In the genomic region with DNA sequence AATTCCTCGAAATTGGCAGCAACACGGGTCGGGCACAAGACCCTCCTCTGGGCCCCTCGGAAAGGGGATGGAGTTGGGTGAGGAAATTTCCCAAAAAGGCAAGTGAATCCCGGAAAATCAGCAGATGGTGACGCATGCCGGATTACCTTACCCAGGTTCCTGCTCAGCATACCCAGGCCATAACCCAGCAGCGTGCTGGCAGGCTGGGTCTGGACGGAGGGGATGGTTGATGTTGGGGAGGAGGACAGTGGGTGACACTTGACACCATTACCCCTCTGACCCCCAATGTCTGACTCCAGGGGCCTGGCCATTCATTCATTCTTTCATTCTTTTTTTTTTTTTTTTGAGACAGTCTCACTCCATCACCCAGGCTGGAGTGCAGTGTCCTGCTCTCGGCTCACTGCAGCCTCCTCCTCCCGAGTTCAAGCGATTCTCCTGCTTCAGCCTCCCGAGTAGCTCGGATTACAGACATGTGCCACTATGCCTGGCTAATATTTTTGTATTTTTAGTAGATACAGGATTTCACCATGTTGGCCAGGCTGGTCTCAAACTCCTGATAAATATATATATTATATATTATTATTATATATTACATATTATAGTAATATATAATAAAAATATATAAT, we compare ENCODE assay signal across 8 cellular contexts. TPM values are rescaled to one million over a fixed set of nuclear protein-coding genes. Genes with fewer than 3 reads are reported as not detected.
A peak's percentile ranks its signal among the peaks of the same experiment; 100 is the strongest.
DNase-seq lines count a peak whose midpoint lies in the region; ATAC-seq and TF ChIP-seq lines count a peak whose summit lies in the region.

No MANE protein-coding gene starts in this region.

- H4K20me1 ChIP-seq in osteoblast (ENCODE audit: insufficient read depth, low read length), result peaks cover 30% of the 10 kb centered on the region

- H3K4me1 ChIP-seq in osteoblast (ENCODE audit: insufficient read depth, low read length), result peaks cover 30% of the 10 kb centered on the region

- H3K36me3 ChIP-seq in WERI-Rb-1, result peaks cover 26% of the 10 kb centered on the region
- peaks cover 27% of the 10 kb centered on the region for H3K36me3 ChIP-seq in osteoblast (ENCODE audit: insufficient read depth, low read length)

- H2AFZ ChIP-seq in osteoblast (ENCODE audit: low read length), result peak overlapping the region; percentile 99

- peak overlapping the region; percentile 90 for H3K4me3 ChIP-seq in WERI-Rb-1 (ENCODE audit: low read depth, low read length)
- H3K4me3 ChIP-seq in fibroblast of villous mesenchyme (ENCODE audit: low read depth, low read length), result peak overlapping the region; percentile 91
- H3K4me3 ChIP-seq in osteoblast (ENCODE audit: insufficient read depth, low read length), result peak overlapping the region; percentile 90

- H3K27me3 ChIP-seq in WERI-Rb-1 (ENCODE audit: insufficient read depth, low read depth, severe bottlenecking) (no peaks in the 10 kb centered on the region), osteoblast (ENCODE audit: insufficient read depth, low read length) (no peaks in the 10 kb centered on the region)

- DNase-seq in D341Med (ENCODE audit: low spot score), result peak; percentile 80
- peak; percentile 64 for DNase-seq in HT1080 (ENCODE audit: low read depth)
- peak; percentile 32 for DNase-seq in WERI-Rb-1
- DNase-seq in fibroblast of villous mesenchyme (ENCODE audit: low read depth), result peak; percentile 61
- peak; percentile 79 for DNase-seq in osteoblast (ENCODE audit: insufficient read length, low spot score, missing footprints)
- no peak for DNase-seq in SKM-1 treated with dmso at 0.1 percent for 144 hours (lab: John Stamatoyannopoulos, UW; ENCODE audit: unreplicated experiment)

- H3K27ac ChIP-seq in WERI-Rb-1, result peak overlapping the region; percentile 93
- peak overlapping the region; percentile 86 for H3K27ac ChIP-seq in osteoblast (ENCODE audit: low read depth, low read length)

- peaks cover 52% of the 10 kb centered on the region for H3K79me2 ChIP-seq in osteoblast (ENCODE audit: insufficient read depth, low read length)

- H3K9me3 ChIP-seq in WERI-Rb-1 (ENCODE audit: severe bottlenecking) (no peaks in the 10 kb centered on the region), osteoblast (ENCODE audit: low read depth, low read length) (no peaks in the 10 kb centered on the region)

- TF ChIP-seq CTCF in WERI-Rb-1 (IDR thresholded peaks at IDR 0.05; ENCODE audit: low read depth, low read length), result no peak
- no peak for TF ChIP-seq CTCF in fibroblast of villous mesenchyme (IDR thresholded peaks at IDR 0.05; ENCODE audit: insufficient read depth, low read depth, low read length)
- no peak for TF ChIP-seq CTCF in osteoblast (IDR thresholded peaks at IDR 0.05; ENCODE audit: extremely low read depth, low read depth, low read length)

- no peak for ATAC-seq in HG03280 (IDR thresholded peaks at IDR 0.05; ENCODE audit: unreplicated experiment)
- ATAC-seq in GM21526 (IDR thresholded peaks at IDR 0.05; ENCODE audit: low FRiP score, unreplicated experiment), result no peak

- peak overlapping the region; percentile 96 for H3K4me2 ChIP-seq in osteoblast (ENCODE audit: insufficient read depth, low read length)

RNA-seq across cellular contexts. Expression of a gene that starts 0.8 kb away (rescaled TPM):
- 97.9 and 110 TPM in 2 replicates for total RNA-seq in HT1080 (2014; rRNA removed; shearing (Covaris generic))
- polyA plus RNA-seq in HT1080 (2015; cell fraction: cytosol; rRNA removed), result 155 and 156 TPM in 2 replicates
- 193 and 207 TPM in 2 replicates for polyA plus RNA-seq in HT1080 (2015; cell fraction: nucleus; rRNA removed)
- total RNA-seq in fibroblast of villous mesenchyme, result 114 and 156 TPM in 2 replicates
- total RNA-seq in osteoblast, result 50.1 and 53.6 TPM in 2 replicates

RNA-seq across cellular contexts. Expression of a gene that starts 26.8 kb away (rescaled TPM):
- 0.03 TPM in 1 of 2 replicates, not detected in the other for total RNA-seq in HT1080 (2014; rRNA removed; shearing (Covaris generic))
- 0.59 and 0.70 TPM in 2 replicates for polyA plus RNA-seq in HT1080 (2015; cell fraction: cytosol; rRNA removed)
- polyA plus RNA-seq in HT1080 (2015; cell fraction: nucleus; rRNA removed), result 1.7 and 2.6 TPM in 2 replicates
- total RNA-seq in fibroblast of villous mesenchyme (2.6 and 5.6 TPM in 2 replicates), osteoblast (0.72 and 1.2 TPM in 2 replicates)

RNA-seq across cellular contexts. Expression of a gene that starts 31.1 kb away (rescaled TPM):
- not detected in 2 replicates for total RNA-seq in HT1080 (2014; rRNA removed; shearing (Covaris generic))
- polyA plus RNA-seq in HT1080 (2015; cell fraction: cytosol; rRNA removed), result not detected in 2 replicates
- polyA plus RNA-seq in HT1080 (2015; cell fraction: nucleus; rRNA removed), result not detected in 2 replicates
- total RNA-seq in fibroblast of villous mesenchyme, result 0.32 and 0.43 TPM in 2 replicates
- total RNA-seq in osteoblast, result not detected in 2 replicates

RNA-seq across cellular contexts. Expression of a gene that starts 54.4 kb away (rescaled TPM):
- not detected in 2 replicates for total RNA-seq in HT1080 (2014; rRNA removed; shearing (Covaris generic))
- not detected in 2 replicates for polyA plus RNA-seq in HT1080 (2015; cell fraction: cytosol; rRNA removed)
- not detected in 2 replicates for polyA plus RNA-seq in HT1080 (2015; cell fraction: nucleus; rRNA removed)
- total RNA-seq in fibroblast of villous mesenchyme (under 0.01 and 0.32 TPM in 2 replicates), osteoblast (under 0.01 TPM in 1 of 2 replicates, not detected in the other)
